ENCODE assay signal across 11 cellular contexts in the genomic region with DNA sequence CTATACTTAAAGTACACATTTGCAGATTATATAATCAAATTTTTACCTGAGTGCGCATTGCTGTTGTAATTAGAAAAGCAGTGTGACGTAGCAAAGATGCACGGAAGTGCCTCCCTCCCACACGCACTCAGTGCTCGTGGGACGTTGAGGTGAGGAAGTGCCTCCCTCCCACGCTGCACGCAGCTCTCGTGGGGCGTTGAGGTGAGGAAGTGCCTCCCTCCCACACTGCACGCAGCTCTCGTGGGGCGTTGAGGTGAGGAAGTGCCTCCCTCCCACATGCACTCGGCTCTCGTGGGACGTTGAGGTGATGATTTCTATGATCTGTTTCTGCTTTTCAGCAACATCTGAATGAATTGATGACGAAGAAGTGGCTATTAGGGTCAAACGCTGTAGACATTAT. TPM values are rescaled to one million over a fixed set of nuclear protein-coding genes. Genes with fewer than 3 reads are reported as not detected.
DNase-seq lines count a peak whose midpoint lies in the region; ATAC-seq and TF ChIP-seq lines count a peak whose summit lies in the region.
"Had no signal": no experiment of that assay in that cellular context is flagged by ENCODE, and none has a peak within 500 bp of the region (broad histone marks: within the 10 kb centered on the region; RNA-seq: fewer than 3 reads in every experiment).

No MANE protein-coding gene starts in this region.

- no peak overlapping the region for H3K4me3 ChIP-seq in transverse colon
- H3K4me3 ChIP-seq in endodermal cell (ENCODE audit: low read length): no peak overlapping the region
- H3K4me3 ChIP-seq: hepatocyte had no signal

- POLR2A ChIA-PET in RWPE1 (lab: Yijun Ruan, JAX; ENCODE audit: low non-redundant PET): no interaction called here

- H3K9me3 Mint-ChIP-seq in naive B cell: peaks cover 0 to 4% (median 0%) of the 10 kb centered on the region in 7 donors
- no peaks in the 10 kb centered on the region for H3K9me3 Mint-ChIP-seq in endodermal cell
- H3K9me3 Mint-ChIP-seq: type B pancreatic cell had no signal

- H3K4me1 Mint-ChIP-seq in naive B cell (peaks cover 8 to 27% (median 11%) of the 10 kb centered on the region in 3 donors), endodermal cell (no peaks in the 10 kb centered on the region)

- CTCF ChIA-PET in RWPE1 (lab: Yijun Ruan, JAX): interaction anchor here (0.7 kb wide), 1 partner anchor 282 kb away, joined by 3 read pairs; no protein-coding TSS in a partner anchor

- no peak overlapping the region for H3K9ac ChIP-seq in endodermal cell (ENCODE audit: extremely low read depth, low read length, poor library complexity, severe bottlenecking)

- H3K9me3 ChIP-seq in transverse colon (no peaks in the 10 kb centered on the region), endodermal cell (ENCODE audit: control insufficient read depth, low read length) (no peaks in the 10 kb centered on the region)

- intact Hi-C loops in transverse colon (cut with DNase I; ENCODE audit: low total_unique reads): loop anchor here (10.0 kb wide), 1 partner anchor 441 kb away; no protein-coding TSS in a partner anchor

- H3K36me3 ChIP-seq in transverse colon (peaks cover 0 to 31% (median 8%) of the 10 kb centered on the region in 4 donors), endodermal cell (ENCODE audit: control insufficient read depth, insufficient read depth, low read length) (peaks cover 13% of the 10 kb centered on the region)

- H3K36me3 Mint-ChIP-seq in naive B cell (peaks cover 22 to 31% of the 10 kb centered on the region in 2 donors), endodermal cell (ENCODE audit: low read depth) (peaks cover 48% of the 10 kb centered on the region)

- H3K27me3 ChIP-seq in transverse colon (no peaks in the 10 kb centered on the region), endodermal cell (ENCODE audit: control insufficient read depth, insufficient read depth, low read length, poor library complexity, severe bottlenecking) (no peaks in the 10 kb centered on the region)
- H3K27me3 ChIP-seq: hepatocyte had no signal

- H3K4me1 ChIP-seq in transverse colon: no peaks in the 10 kb centered on the region
- no peaks in the 10 kb centered on the region for H3K4me1 ChIP-seq in endodermal cell (ENCODE audit: control insufficient read depth, insufficient read depth, low read length)

- H3K27ac ChIP-seq in transverse colon (no peak overlapping the region), endodermal cell (ENCODE audit: low read depth, low read length) (no peak overlapping the region), RWPE1 (no peak overlapping the region)
- H3K27ac ChIP-seq: hepatocyte had no signal

- H3K4me3 Mint-ChIP-seq in naive B cell: peak overlapping the region; percentile 15 to 71 (median 56)
- H3K4me3 Mint-ChIP-seq in endodermal cell: no peak overlapping the region
- H3K4me3 Mint-ChIP-seq: type B pancreatic cell had no signal

- WGBS in transverse colon (ENCODE audit: low coverage in 1 of 2), 2 donors: 81 to 98% methylated on average over 8 to 18 of the region's 18 CpGs
- 92 to 93% methylated on average over 18 of the region's 18 CpGs for WGBS in endodermal cell (ENCODE audit: insufficient coverage in 1 of 2, insufficient read length in 1 of 2), 2 experiments

- H3K27ac Mint-ChIP-seq in naive B cell: peak overlapping the region; percentile 74 to 97 (median 94)
- H3K27ac Mint-ChIP-seq in endodermal cell: no peak overlapping the region
- H3K27ac Mint-ChIP-seq: type B pancreatic cell had no signal

- TF ChIP-seq POLR2A in transverse colon (IDR thresholded peaks at IDR 0.05): no peak

- TF ChIP-seq EP300 in transverse colon (IDR thresholded peaks at IDR 0.05; ENCODE audit: low read depth): no peak

- peak; percentile 23 to 34 for DNase-seq in activated CD8-positive, alpha-beta memory T cell treated with anti-CD3 and anti-CD28 coated beads for 1 hour (ENCODE audit: extremely low read depth in 1 of 2, low read depth in 1 of 2)
- DNase-seq in activated CD8-positive, alpha-beta memory T cell treated with anti-CD3 and anti-CD28 coated beads, Interleukin-2, amount 50 U/mL, for 48 hours: no peak
- DNase-seq in activated T-helper 1 cell treated with anti-CD3 and anti-CD28 coated beads, Interleukin-2, amount 50 U/mL, for 16 hours (ENCODE audit: low read depth in 1 of 2, low spot score in 1 of 2): peak; percentile 38 to 75
- peak; percentile 85 for DNase-seq in naive B cell
- DNase-seq in transverse colon: peak; percentile 15
- DNase-seq in NCI-H1417 treated with DMSO at 0.1 percent for 48 hours (lab: John Stamatoyannopoulos, UW): no peak
- DNase-seq in endodermal cell: no peak
- no peak for DNase-seq in RWPE1 (ENCODE audit: low spot score)
- DNase-seq: Kasumi-1 had no signal

- TF ChIP-seq CTCF in transverse colon (IDR thresholded peaks at IDR 0.05) (no peak), endodermal cell (conservative IDR thresholded peaks at IDR 0.05) (no peak), RWPE1 (conservative IDR thresholded peaks at IDR 0.05; ENCODE audit: low read depth) (no peak)

- in situ Hi-C loops in transverse colon (cut with MboI; ENCODE audit: low pct_ligation_motif_present in 1 of 4, low pct_unique_long_range_greater_than_20kb in 1 of 4, low sequenced_read_pairs in 3 of 4): no loop called here

- peak; percentile 95 to 96 for ATAC-seq in naive B cell (ENCODE audit: low read depth in 2 of 2)

- H3K27me3 Mint-ChIP-seq in naive B cell (no peaks in the 10 kb centered on the region), endodermal cell (ENCODE audit: insufficient read depth) (no peaks in the 10 kb centered on the region)
- H3K27me3 Mint-ChIP-seq: type B pancreatic cell had no signal

RNA-seq across cellular contexts. Expression of gene EXOC3, which starts 21.0 kb away (rescaled TPM):
- polyA plus RNA-seq in naive B cell (ENCODE audit: low read depth in 6 of 6): 10 to 100 TPM; 18.8 to 36.1 (median 22.9) TPM
- total RNA-seq in transverse colon (100 to 1,000 TPM in 1 of 4 donors, 10 to 100 TPM in 3; 69.9 to 240 (median 76.1) TPM), endodermal cell (10 to 100 TPM; 38.6 to 53.7 TPM)
- 41.4 TPM for polyA plus RNA-seq in endodermal cell (2013, experiment 1 of 2)
- 38.3 TPM for polyA plus RNA-seq in endodermal cell (2013, experiment 2 of 2)

Comparison
In these comparisons a context has a peak if more than half of its experiments do, and no peak if none do; other contexts are left out.
1. DNase-seq: peak in activated CD8-positive, alpha-beta memory T cell treated with anti-CD3 and anti-CD28 coated beads for 1 hour (2 of 2), activated T-helper 1 cell treated with anti-CD3 and anti-CD28 coated beads, Interleukin-2, amount 50 U/mL, for 16 hours (2 of 2), naive B cell (single experiment) and transverse colon (single experiment); none in activated CD8-positive, alpha-beta memory T cell treated with anti-CD3 and anti-CD28 coated beads, Interleukin-2, amount 50 U/mL, for 48 hours (single experiment), NCI-H1417 treated with DMSO at 0.1 percent for 48 hours (single experiment), endodermal cell (single experiment) and RWPE1 (single experiment).